Comparison of ENCODE assay signal across 15 cellular contexts in genomic region chr20:62702008-62702290, GRCh38. TPM values are rescaled to one million over a fixed set of nuclear protein-coding genes. Genes with fewer than 3 reads are reported as not detected.
DNase-seq lines count a peak whose midpoint lies in the region; ATAC-seq and TF ChIP-seq lines count a peak whose summit lies in the region.
"Had no signal": no experiment of that assay in that cellular context is flagged by ENCODE, and none has a peak within 500 bp of the region (broad histone marks: within the 10 kb centered on the region; RNA-seq: fewer than 3 reads in every experiment).

No MANE protein-coding gene starts in this region.

- H2BK12ac ChIP-seq in neuronal stem cell (ENCODE audit: low read length) = no peak overlapping the region

- TF ChIP-seq CTCF in Panc1 (IDR thresholded peaks at IDR 0.05) (no peak), mammary epithelial cell (conservative IDR thresholded peaks at IDR 0.05 in 1 of 2, IDR thresholded peaks at IDR 0.05 in 1 of 2; ENCODE audit: extremely low read depth in 1 of 2, insufficient read depth in 1 of 2, low read depth in 1 of 2, low read length in 2 of 2) (no peak)

- no peak overlapping the region for H2BK120ac ChIP-seq in neuronal stem cell (ENCODE audit: low read depth, low read length)

- no peaks in the 10 kb centered on the region for H3K27me3 ChIP-seq in Panc1 (ENCODE audit: control insufficient read depth, insufficient read depth, low read length)
- peaks cover 0 to 83% (median 0%) of the 10 kb centered on the region in 3 experiments for H3K27me3 ChIP-seq in neuronal stem cell (ENCODE audit: control insufficient read depth in 3 of 3, insufficient read depth in 3 of 3, low read depth in 1 of 3, low read length in 3 of 3)
- no peaks in the 10 kb centered on the region for H3K27me3 ChIP-seq in mammary epithelial cell (ENCODE audit: insufficient read depth, low read length)

- peak overlapping the region; percentile 91; the same call in 1 of the 2 replicates for H3K27ac ChIP-seq in Panc1 (ENCODE audit: low read length)
- H3K27ac ChIP-seq in neuronal stem cell (replicated peaks; ENCODE audit: low read length) = no peak overlapping the region
- no peak overlapping the region for H3K27ac ChIP-seq in mammary epithelial cell (ENCODE audit: insufficient read depth, low read depth, low read length)

- H3K4me1 Mint-ChIP-seq in stimulated activated memory B cell treated with anti-CD40 and anti-IgM and Interleukin-4, amounts not matched to agents 10 μg/mL and 1 μg/mL and 100 μg/mL, for 72 hours = peaks cover 7% of the 10 kb centered on the region

- H3K27me3 Mint-ChIP-seq in stimulated activated memory B cell treated with anti-CD40 and anti-IgM and Interleukin-4, amounts not matched to agents 10 μg/mL and 1 μg/mL and 100 μg/mL, for 72 hours = peaks cover 64% of the 10 kb centered on the region

- H4K20me1 ChIP-seq in mammary epithelial cell (ENCODE audit: insufficient read depth, low read length) = no peaks in the 10 kb centered on the region

- H3K4me2 ChIP-seq in neuronal stem cell (ENCODE audit: insufficient read depth, low read length, poor library complexity, severe bottlenecking) (no peak overlapping the region), mammary epithelial cell (ENCODE audit: insufficient read depth, low read depth, low read length) (no peak overlapping the region)

- H3K9ac ChIP-seq in neuronal stem cell (ENCODE audit: low read depth, low read length, poor library complexity) (peak overlapping the region; percentile 54), mammary epithelial cell (ENCODE audit: insufficient read depth, low read length) (no peak overlapping the region)

- H3K9me3 ChIP-seq in Panc1 (ENCODE audit: control insufficient read depth, insufficient read depth, low read depth, low read length) = no peaks in the 10 kb centered on the region
- no peaks in the 10 kb centered on the region for H3K9me3 ChIP-seq in neuronal stem cell (replicated peaks in 1 of 2; ENCODE audit: control insufficient read depth in 2 of 2, insufficient read depth in 1 of 2, low read depth in 1 of 2, low read length in 2 of 2)
- no peaks in the 10 kb centered on the region for H3K9me3 ChIP-seq in mammary epithelial cell (replicated peaks; ENCODE audit: insufficient read depth, low read length)
- H3K9me3 ChIP-seq: Caco-2, HAP-1 had no signal

- POLR2A ChIA-PET in Panc1 (lab: Charles Lee) = no interaction called here

- intact Hi-C loops in left ventricle myocardium superior (cut with micrococcal nuclease) = no loop called here
- intact Hi-C loops in Right ventricle myocardium superior (cut with DNase I) = no loop called here
- intact Hi-C loops in Panc1 (cut with micrococcal nuclease; ENCODE audit: unreplicated experiment) = loop anchor here (5.0 kb wide), 1 partner anchor 35 kb away; no protein-coding TSS in a partner anchor
- intact Hi-C loops in mammary epithelial cell (cut with micrococcal nuclease) = no loop called here

- H3K27ac Mint-ChIP-seq in stimulated activated memory B cell treated with anti-CD40 and anti-IgM and Interleukin-4, amounts not matched to agents 10 μg/mL and 1 μg/mL and 100 μg/mL, for 72 hours = no peak overlapping the region
- H3K27ac Mint-ChIP-seq: CD4-positive, alpha-beta memory T cell; HFFc6 had no signal

- H3K23ac ChIP-seq in neuronal stem cell (ENCODE audit: low read depth, low read length, poor library complexity) = no peak overlapping the region

- no peak overlapping the region for H4K8ac ChIP-seq in neuronal stem cell (ENCODE audit: low read depth, low read length)

- CTCF ChIA-PET in Panc1 (lab: Charles Lee) (no interaction called here), mammary epithelial cell (lab: Charles Lee; ENCODE audit: low non-redundant PET) (no interaction called here)

- ATAC-seq in left ventricle myocardium superior (no peak), Right ventricle myocardium superior (ENCODE audit: poor library complexity) (no peak), Panc1 (no peak), HG03045 (IDR thresholded peaks at IDR 0.05; ENCODE audit: unreplicated experiment) (no peak)
- peak; percentile 18 for ATAC-seq in stimulated activated memory B cell treated with anti-CD40 and anti-IgM and Interleukin-4, amounts not matched to agents 10 μg/mL and 1 μg/mL and 100 μg/mL, for 72 hours

- H2BK5ac ChIP-seq in neuronal stem cell (ENCODE audit: low read length) = no peak overlapping the region

- H3K36me3 ChIP-seq in Panc1 (ENCODE audit: control insufficient read depth, insufficient read depth, low read length) (no peaks in the 10 kb centered on the region), neuronal stem cell (replicated peaks in 1 of 2; ENCODE audit: control insufficient read depth in 2 of 2, insufficient read depth in 2 of 2, low read length in 2 of 2) (no peaks in the 10 kb centered on the region), mammary epithelial cell (ENCODE audit: insufficient read depth, low read length) (no peaks in the 10 kb centered on the region)
- H3K36me3 ChIP-seq: HAP-1 had no signal

- peak overlapping the region; percentile 85 for H3K18ac ChIP-seq in neuronal stem cell (ENCODE audit: low read length)

- no peak overlapping the region for H3K4me3 ChIP-seq in Panc1 (ENCODE audit: low read depth in 2 of 2, low read length in 2 of 2)
- H3K4me3 ChIP-seq in neuronal stem cell (ENCODE audit: low read length in 2 of 2) = no peak overlapping the region
- H3K4me3 ChIP-seq in mammary epithelial cell (replicated peaks in 1 of 3; ENCODE audit: insufficient read depth in 1 of 3, low read depth in 2 of 3, low read length in 3 of 3) = no peak overlapping the region
- H3K4me3 ChIP-seq: HAP-1 had no signal

- H3K9me3 Mint-ChIP-seq in stimulated activated memory B cell treated with anti-CD40 and anti-IgM and Interleukin-4, amounts not matched to agents 10 μg/mL and 1 μg/mL and 100 μg/mL, for 72 hours = no peaks in the 10 kb centered on the region
- H3K9me3 Mint-ChIP-seq: CD4-positive, alpha-beta memory T cell; HFFc6 had no signal

- DNase-seq in left ventricle myocardium superior = peak; percentile 19
- DNase-seq in Right ventricle myocardium superior = no peak
- DNase-seq in Panc1 (ENCODE audit: low read depth, low spot score) = no peak
- DNase-seq in neuronal stem cell (ENCODE audit: low spot score) = no peak
- no peak for DNase-seq in mammary epithelial cell
- DNase-seq: C1 segment of cervical spinal cord; Caco-2; CD4-positive, alpha-beta memory T cell; DMS153; DND-41; GOT3; HFFc6 had no signal

- H2BK15ac ChIP-seq in neuronal stem cell (ENCODE audit: low read length) = peak overlapping the region; percentile 87

- no peak overlapping the region for H3K4me3 Mint-ChIP-seq in stimulated activated memory B cell treated with anti-CD40 and anti-IgM and Interleukin-4, amounts not matched to agents 10 μg/mL and 1 μg/mL and 100 μg/mL, for 72 hours
- H3K4me3 Mint-ChIP-seq: CD4-positive, alpha-beta memory T cell; HFFc6 had no signal

- BruUV-seq in Panc1 (replicated peaks; lab: Mats Ljungman, UMichigan) (no TSS peak), mammary epithelial cell (replicated peaks; lab: Mats Ljungman, UMichigan) (no TSS peak)

- WGBS in neuronal stem cell (ENCODE audit: extremely low coverage in 2 of 2, insufficient read length in 2 of 2, insufficient replicate concordance in 1 of 2), 2 donors = no CpG with 5 or more reads among the region's 12 CpGs
- WGBS in mammary epithelial cell (ENCODE audit: low coverage, missing lambda C conversion rate) = 88% methylated on average over 11 of the region's 12 CpGs

- in situ Hi-C loops in Panc1 (cut with HindIII; ENCODE audit: low pct_unique_long_range_greater_than_20kb, low sequenced_read_pairs) (no loop called here), mammary epithelial cell (cut with MboI; ENCODE audit: low sequenced_read_pairs in 2 of 2) (no loop called here)

- H4K91ac ChIP-seq in neuronal stem cell (ENCODE audit: low read depth, low read length, poor library complexity) = peak overlapping the region; percentile 24

- peaks cover 60% of the 10 kb centered on the region for H3K4me1 ChIP-seq in Panc1 (ENCODE audit: control insufficient read depth, insufficient read depth, low read length)
- peaks cover 0 to 5% of the 10 kb centered on the region in 2 donors for H3K4me1 ChIP-seq in neuronal stem cell (ENCODE audit: control insufficient read depth in 2 of 2, insufficient read depth in 1 of 2, low read depth in 1 of 2, low read length in 2 of 2)
- peaks cover 38% of the 10 kb centered on the region for H3K4me1 ChIP-seq in mammary epithelial cell (ENCODE audit: insufficient read depth, low read length)

- dilution Hi-C loops in mammary epithelial cell (cut with HindIII; ENCODE audit: low sequenced_read_pairs) = no loop called here

- peaks cover 2% of the 10 kb centered on the region for H3K79me1 ChIP-seq in neuronal stem cell (ENCODE audit: low read depth, low read length)

- no peaks in the 10 kb centered on the region for H3K79me2 ChIP-seq in mammary epithelial cell (ENCODE audit: insufficient read depth, low read length)

- H2AK5ac ChIP-seq in neuronal stem cell (ENCODE audit: low read depth, low read length) = peak overlapping the region; percentile 65

- peak overlapping the region; percentile 90 for H3K14ac ChIP-seq in neuronal stem cell (ENCODE audit: low read length)

- no peak overlapping the region for H2AFZ ChIP-seq in neuronal stem cell (ENCODE audit: low read length)
- no peak overlapping the region for H2AFZ ChIP-seq in mammary epithelial cell (ENCODE audit: low read depth, low read length)

- H3K4ac ChIP-seq in neuronal stem cell (ENCODE audit: low read length) = no peak overlapping the region

- H3K36me3 Mint-ChIP-seq in stimulated activated memory B cell treated with anti-CD40 and anti-IgM and Interleukin-4, amounts not matched to agents 10 μg/mL and 1 μg/mL and 100 μg/mL, for 72 hours = no peaks in the 10 kb centered on the region
- H3K36me3 Mint-ChIP-seq: CD4-positive, alpha-beta memory T cell had no signal

RNA-seq across cellular contexts. Expression of gene NTSR1, which starts 6.7 kb away (rescaled TPM):
- total RNA-seq in left ventricle myocardium superior (not detected), Right ventricle myocardium superior (not detected), Panc1 (2021; ENCODE audit: unreplicated experiment) (44.1 TPM), mammary epithelial cell (under 1 TPM in 1 of 2 donors, not detected in 1; 0.14 TPM)
- polyA plus RNA-seq in Panc1 (2012; ENCODE audit: insufficient read length) = 73.6 TPM
- 0.28 TPM for polyA plus RNA-seq in neuronal stem cell (2013, experiment 1 of 2)
- polyA plus RNA-seq in neuronal stem cell (2013, experiment 2 of 2) = 0.21 TPM
- polyA plus RNA-seq in mammary epithelial cell = 0.82 TPM
- polyA minus RNA-seq in mammary epithelial cell = 0.83 TPM
- polyA plus RNA-seq: CD4-positive, alpha-beta memory T cell had no signal

RNA-seq across cellular contexts. Expression of gene SLCO4A1, which starts 59.6 kb away (rescaled TPM):
- 9.4 TPM for total RNA-seq in left ventricle myocardium superior
- total RNA-seq in Right ventricle myocardium superior = 12.1 TPM
- total RNA-seq in Panc1 (2021; ENCODE audit: unreplicated experiment) = 167 TPM
- polyA plus RNA-seq in Panc1 (2012; ENCODE audit: insufficient read length) = 145 TPM
- polyA plus RNA-seq in neuronal stem cell (2013, experiment 1 of 2) = 3.5 TPM
- polyA plus RNA-seq in neuronal stem cell (2013, experiment 2 of 2) = 3.9 TPM
- total RNA-seq in mammary epithelial cell = under 1 TPM; 0.17 to 0.33 TPM
- polyA plus RNA-seq in mammary epithelial cell = 0.99 TPM
- 1.3 TPM for polyA minus RNA-seq in mammary epithelial cell

Comparison
In these comparisons a context has a peak if more than half of its experiments do, and no peak if none do; other contexts are left out.
1. RNA of gene NTSR1, which starts 6.7 kb away (total RNA-seq): 44.1 TPM in Panc1 (single experiment); 0.14 TPM in mammary epithelial cell, not detected in left ventricle myocardium superior (single experiment) and not detected in Right ventricle myocardium superior (single experiment); every median in the first group is over 10 times any median in the second.
2. RNA of gene SLCO4A1, which starts 59.6 kb away (total RNA-seq): 167 TPM in Panc1 (single experiment); 12.1 TPM in Right ventricle myocardium superior (single experiment), 9.4 TPM in left ventricle myocardium superior (single experiment) and 0.17 to 0.33 TPM in mammary epithelial cell; every median in the first group is over 10 times any median in the second.